ENCODE assay signal across 8 cellular contexts in genomic region chr15:91271565-91272153, GRCh38.
DNase-seq lines count a peak whose midpoint lies in the region; ATAC-seq and TF ChIP-seq lines count a peak whose summit lies in the region.

No MANE protein-coding gene starts in this region.

- ATAC-seq in natural killer cell treated with Interleukin-12 subunit alpha and Interleukin-12 subunit beta and Interleukin-15 and Interleukin-18, amount 100 ng/mL, for 72 hours, result no peak
- no peak for ATAC-seq in stimulated activated naive CD8-positive, alpha-beta T cell treated with anti-CD3 and anti-CD28 coated beads, Interleukin-15, Interleukin-2, amounts not matched to agents 100 U/mL and 50 U/mL, for 24 hours
- ATAC-seq in GM21390 (IDR thresholded peaks at IDR 0.05; ENCODE audit: unreplicated experiment), result no peak

- no peak overlapping the region for H3K4me3 ChIP-seq in GM06990 (replicated peaks; ENCODE audit: low read depth, low read length)
- H3K4me3 ChIP-seq in NT2/D1 (ENCODE audit: insufficient read length, low read depth), result no peak overlapping the region

- H3K9ac ChIP-seq in NT2/D1 (ENCODE audit: insufficient read length, low read depth), result no peak overlapping the region

- peaks cover 6% of the 10 kb centered on the region for H3K36me3 Mint-ChIP-seq in natural killer cell treated with Interleukin-12 subunit alpha and Interleukin-12 subunit beta and Interleukin-15 and Interleukin-18, amount 100 ng/mL, for 72 hours

- H3K9me3 Mint-ChIP-seq in natural killer cell treated with Interleukin-12 subunit alpha and Interleukin-12 subunit beta and Interleukin-15 and Interleukin-18, amount 100 ng/mL, for 72 hours, result no peaks in the 10 kb centered on the region

- peaks cover 0 to 3% of the 10 kb centered on the region in 2 donors for H3K4me1 Mint-ChIP-seq in natural killer cell treated with Interleukin-12 subunit alpha and Interleukin-12 subunit beta and Interleukin-15 and Interleukin-18, amount 100 ng/mL, for 72 hours (ENCODE audit: low read depth in 2 of 2)

- no peak overlapping the region for H3K27ac Mint-ChIP-seq in natural killer cell treated with Interleukin-12 subunit alpha and Interleukin-12 subunit beta and Interleukin-15 and Interleukin-18, amount 100 ng/mL, for 72 hours

- peaks cover 39 to 40% of the 10 kb centered on the region in 2 donors for H3K27me3 Mint-ChIP-seq in natural killer cell treated with Interleukin-12 subunit alpha and Interleukin-12 subunit beta and Interleukin-15 and Interleukin-18, amount 100 ng/mL, for 72 hours

- peak; percentile 72 for TF ChIP-seq CTCF in GM06990 (IDR thresholded peaks at IDR 0.05; ENCODE audit: insufficient read depth, low read length, poor library complexity, severe bottlenecking)

- DNase-seq in GM06990 (ENCODE audit: extremely low read depth, insufficient read length) (no peak), HPDE6-E6E7 (ENCODE audit: extremely low spot score) (peak; percentile 33), NT2/D1 (ENCODE audit: low read depth, low spot score) (peak; percentile 70), activated T-cell treated with anti-CD3 and anti-CD28 coated beads for 1 hour (ENCODE audit: low read depth) (peak; percentile 49), erythroblast (lab: John Stamatoyannopoulos, UW) (peak; percentile 61 to 83)
- DNase-seq in natural killer cell treated with Interleukin-12 subunit alpha and Interleukin-12 subunit beta and Interleukin-15 and Interleukin-18, amount 100 ng/mL, for 72 hours (ENCODE audit: low spot score), result peak; percentile 67
- DNase-seq in stimulated activated naive CD8-positive, alpha-beta T cell treated with anti-CD3 and anti-CD28 coated beads, Interleukin-15, Interleukin-2, amounts not matched to agents 100 U/mL and 50 U/mL, for 24 hours, result peak; percentile 65

- H3K36me3 ChIP-seq in GM06990 (ENCODE audit: control insufficient read depth, insufficient read depth, low read length) (no peaks in the 10 kb centered on the region), NT2/D1 (ENCODE audit: insufficient read depth, insufficient read length, low read length) (no peaks in the 10 kb centered on the region)

- no peaks in the 10 kb centered on the region for H3K4me1 ChIP-seq in NT2/D1 (ENCODE audit: insufficient read depth, insufficient read length)

- H3K9me3 ChIP-seq in NT2/D1 (ENCODE audit: insufficient read depth, low read length), result peaks cover 10% of the 10 kb centered on the region; the same call in 1 of the 2 replicates

- H3K27me3 ChIP-seq in GM06990 (replicated peaks; ENCODE audit: control insufficient read depth, insufficient read depth, low read length) (no peaks in the 10 kb centered on the region), NT2/D1 (ENCODE audit: insufficient read depth, insufficient read length) (peaks cover 17% of the 10 kb centered on the region)

- H3K4me3 Mint-ChIP-seq in natural killer cell treated with Interleukin-12 subunit alpha and Interleukin-12 subunit beta and Interleukin-15 and Interleukin-18, amount 100 ng/mL, for 72 hours, result no peak overlapping the region

- TF ChIP-seq POLR2A in erythroblast (IDR thresholded peaks at IDR 0.05; ENCODE audit: low read length), result no peak
